In genomic region chr12:105083041-105083440, GRCh38 we compare ENCODE assay signal across 1 cellular context.
TF ChIP-seq lines count a peak whose summit lies in the region.

No MANE protein-coding gene starts in this region.

TF ChIP-seq in IMR-90, 13 proteins besides CTCF, POLR2A, EP300 and RAD21 (continued from another document):
- no peak for TF ChIP-seq NFE2L2 (IDR thresholded peaks at IDR 0.05; ENCODE audit: low read depth, low read length)
- TF ChIP-seq MAFK (IDR thresholded peaks at IDR 0.05; ENCODE audit: low read depth, low read length): no peak
- TF ChIP-seq MXI1 (IDR thresholded peaks at IDR 0.05; ENCODE audit: borderline replicate concordance, low read depth, low read length): no peak
- no peak for TF ChIP-seq RFX5 (IDR thresholded peaks at IDR 0.05; ENCODE audit: low read depth, low read length)
- TF ChIP-seq, protein P1, sequence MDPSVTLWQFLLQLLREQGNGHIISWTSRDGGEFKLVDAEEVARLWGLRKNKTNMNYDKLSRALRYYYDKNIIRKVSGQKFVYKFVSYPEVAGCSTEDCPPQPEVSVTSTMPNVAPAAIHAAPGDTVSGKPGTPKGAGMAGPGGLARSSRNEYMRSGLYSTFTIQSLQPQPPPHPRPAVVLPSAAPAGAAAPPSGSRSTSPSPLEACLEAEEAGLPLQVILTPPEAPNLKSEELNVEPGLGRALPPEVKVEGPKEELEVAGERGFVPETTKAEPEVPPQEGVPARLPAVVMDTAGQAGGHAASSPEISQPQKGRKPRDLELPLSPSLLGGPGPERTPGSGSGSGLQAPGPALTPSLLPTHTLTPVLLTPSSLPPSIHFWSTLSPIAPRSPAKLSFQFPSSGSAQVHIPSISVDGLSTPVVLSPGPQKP (IDR thresholded peaks at IDR 0.05; ENCODE audit: borderline replicate concordance, low read depth, low read length): no peak
- no peak for TF ChIP-seq MAZ (IDR thresholded peaks at IDR 0.05; ENCODE audit: borderline replicate concordance, low read depth, low read length)
- TF ChIP-seq SMC3 (IDR thresholded peaks at IDR 0.05; ENCODE audit: low read depth, low read length): no peak
- TF ChIP-seq USF2 (IDR thresholded peaks at IDR 0.05; ENCODE audit: low read depth, low read length): no peak
- TF ChIP-seq FOS (IDR thresholded peaks at IDR 0.05; ENCODE audit: low read depth, low read length): no peak
TF ChIP-seq in IMR-90: peak in this region for 0.
